Comparison of ENCODE assay signal across 5 cellular contexts in genomic region chr3:81440666-81441065, GRCh38.
"Had no signal": no experiment of that assay in that cellular context is flagged by ENCODE, and none has a peak within 500 bp of the region (broad histone marks: within the 10 kb centered on the region; RNA-seq: fewer than 3 reads in every experiment).

No MANE protein-coding gene starts in this region.

- DNase-seq: GM23248, GOT3, H7, HFFc6, IMR-90 had no signal
